In genomic region chr12:29104495-29104894, GRCh38 we compare ENCODE assay signal across 16 cellular contexts. TPM values are rescaled to one million over a fixed set of nuclear protein-coding genes. Genes with fewer than 3 reads are reported as not detected.
A peak's percentile ranks its signal among the peaks of the same experiment; 100 is the strongest.
DNase-seq lines count a peak whose midpoint lies in the region; ATAC-seq and TF ChIP-seq lines count a peak whose summit lies in the region.
"Had no signal": no experiment of that assay in that cellular context is flagged by ENCODE, and none has a peak within 500 bp of the region (broad histone marks: within the 10 kb centered on the region; RNA-seq: fewer than 3 reads in every experiment).

No MANE protein-coding gene starts in this region.

- intact Hi-C loops in CD4-positive, alpha-beta T cell (cut with DNase I, micrococcal nuclease): loop anchor here (5.0 to 10.0 kb wide), 2 partner anchors 278 to 1590 kb away; partner anchors contain the start of genes ERGIC2 (in 1 of the 2) and IPO8 (in 1 of the 2)
- intact Hi-C loops in colonic mucosa (cut with DNase I) (no loop called here), prostate gland (cut with DNase I) (no loop called here)

- CTCF ChIA-PET in CD4-positive, alpha-beta T cell (lab: Charles Lee): interaction anchor here (1.5 kb wide), 1 partner anchor 47 kb away, joined by 3 read pairs; no protein-coding TSS in a partner anchor
- CTCF ChIA-PET in T-cell (lab: Charles Lee): no interaction called here

- H2AFZ ChIP-seq in ACC112 (ENCODE audit: low read length, unreplicated experiment): peak overlapping the region; percentile 73

- H3K27me3 Mint-ChIP-seq in CD4-positive, alpha-beta T cell: no peaks in the 10 kb centered on the region
- H3K27me3 Mint-ChIP-seq in T-cell: no peaks in the 10 kb centered on the region

- no peaks in the 10 kb centered on the region for H3K36me3 ChIP-seq in ACC112 (ENCODE audit: insufficient read depth, low read length)
- no peaks in the 10 kb centered on the region for H3K36me3 ChIP-seq in colonic mucosa
- H3K36me3 ChIP-seq in prostate gland: no peaks in the 10 kb centered on the region
- H3K36me3 ChIP-seq: BE2C, esophagus muscularis mucosa, heart right ventricle, thoracic aorta had no signal

- DNase-seq in CD4-positive, alpha-beta T cell: no peak
- DNase-seq in T-cell: no peak
- no peak for DNase-seq in colonic mucosa
- no peak for DNase-seq in prostate gland (ENCODE audit: low spot score)
- no peak for DNase-seq in hippocampal formation (lab: John Stamatoyannopoulos, UW)
- DNase-seq in medulla oblongata (ENCODE audit: extremely low spot score): no peak
- DNase-seq: BE2C, EL, heart right ventricle, NCI-H2081 treated with DMSO at 0.1 percent for 48 hours, NCI-H748 treated with DMSO at 0.1 percent for 48 hours, RPMI8226 had no signal

- peak overlapping the region; percentile 95 for H3K27ac Mint-ChIP-seq in CD4-positive, alpha-beta T cell
- H3K27ac Mint-ChIP-seq in T-cell: peak overlapping the region; percentile 97 to 99

- no peak overlapping the region for H3K9ac ChIP-seq in colonic mucosa (ENCODE audit: low read depth in 2 of 2, low read length in 2 of 2)

- no peaks in the 10 kb centered on the region for H3K4me1 ChIP-seq in ACC112 (ENCODE audit: control insufficient read depth, insufficient read depth, low read length, unreplicated experiment)
- H3K4me1 ChIP-seq in colonic mucosa: no peaks in the 10 kb centered on the region
- H3K4me1 ChIP-seq in prostate gland (replicated peaks): no peaks in the 10 kb centered on the region
- H3K4me1 ChIP-seq: BE2C, esophagus muscularis mucosa had no signal

- peak overlapping the region; percentile 63 for H3K4me3 Mint-ChIP-seq in CD4-positive, alpha-beta T cell
- peak overlapping the region in 2 of 3 donors; percentile 67 to 71 for H3K4me3 Mint-ChIP-seq in T-cell

- H3K4me3 ChIP-seq in ACC112 (ENCODE audit: low read depth, low read length) (no peak overlapping the region), colonic mucosa (no peak overlapping the region), prostate gland (no peak overlapping the region)
- H3K4me3 ChIP-seq: esophagus muscularis mucosa, thoracic aorta had no signal

- H3K79me2 ChIP-seq in ACC112 (ENCODE audit: control insufficient read depth, insufficient read depth, low read length, unreplicated experiment): no peaks in the 10 kb centered on the region

- POLR2A ChIA-PET in CD4-positive, alpha-beta T cell (lab: Charles Lee): interaction anchor here (0.9 to 2.2 kb wide), 4 partner anchors 23 to 914 kb away, joined by 3 to 7 read pairs (median 3); partner anchors contain the start of gene ERGIC2
- POLR2A ChIA-PET in T-cell (lab: Charles Lee): no interaction called here

- peaks cover 8% of the 10 kb centered on the region for H3K9me3 Mint-ChIP-seq in CD4-positive, alpha-beta T cell
- peaks cover 2 to 10% (median 4%) of the 10 kb centered on the region in 3 donors for H3K9me3 Mint-ChIP-seq in T-cell

- no peak for TF ChIP-seq POLR2A in prostate gland (IDR thresholded peaks at IDR 0.05)

- no peaks in the 10 kb centered on the region for H3K27me3 ChIP-seq in ACC112 (ENCODE audit: insufficient read depth, low read length)
- no peaks in the 10 kb centered on the region for H3K27me3 ChIP-seq in CD4-positive, alpha-beta T cell (ENCODE audit: control insufficient read depth, insufficient read depth, low read length)
- H3K27me3 ChIP-seq in colonic mucosa: no peaks in the 10 kb centered on the region
- no peaks in the 10 kb centered on the region for H3K27me3 ChIP-seq in prostate gland (replicated peaks; ENCODE audit: insufficient read depth)
- H3K27me3 ChIP-seq: BE2C, esophagus muscularis mucosa, heart right ventricle had no signal

- H3K27ac ChIP-seq in ACC112 (ENCODE audit: low read depth, low read length) (no peak overlapping the region), colonic mucosa (peak overlapping the region; percentile 0), prostate gland (no peak overlapping the region)
- peak overlapping the region; percentile 66 for H3K27ac ChIP-seq in CD4-positive, alpha-beta T cell (ENCODE audit: low read depth, low read length)
- H3K27ac ChIP-seq: esophagus muscularis mucosa, thoracic aorta had no signal

- ATAC-seq in CD4-positive, alpha-beta T cell (ENCODE audit: poor library complexity): peak; percentile 8
- ATAC-seq in T-cell (replicated peaks in 1 of 4): peak in 3 of 4 experiments; percentile 7 to 30 (median 16)
- no peak for ATAC-seq in GM19397 (IDR thresholded peaks at IDR 0.05; ENCODE audit: unreplicated experiment)
- ATAC-seq: heart right ventricle had no signal

- no peak for TF ChIP-seq CTCF in CD4-positive, alpha-beta T cell (IDR thresholded peaks at IDR 0.05)
- TF ChIP-seq CTCF in colonic mucosa (IDR thresholded peaks at IDR 0.05): no peak
- TF ChIP-seq CTCF in prostate gland (IDR thresholded peaks at IDR 0.05): no peak

- WGBS in prostate gland: 74% methylated on average over 3 of the region's 3 CpGs

- peaks cover 37% of the 10 kb centered on the region for H3K4me1 Mint-ChIP-seq in CD4-positive, alpha-beta T cell (ENCODE audit: low read depth)
- H3K4me1 Mint-ChIP-seq in T-cell: peaks cover 36 to 46% (median 42%) of the 10 kb centered on the region in 3 donors

- no peaks in the 10 kb centered on the region for H3K36me3 Mint-ChIP-seq in CD4-positive, alpha-beta T cell (ENCODE audit: low read depth)
- peaks cover 3% of the 10 kb centered on the region for H3K36me3 Mint-ChIP-seq in T-cell

- no peaks in the 10 kb centered on the region for H3K9me3 ChIP-seq in CD4-positive, alpha-beta T cell (ENCODE audit: control insufficient read depth, low read length)
- H3K9me3 ChIP-seq in colonic mucosa (no peaks in the 10 kb centered on the region), prostate gland (no peaks in the 10 kb centered on the region)
- H3K9me3 ChIP-seq: BE2C, esophagus muscularis mucosa, thoracic aorta had no signal

RNA-seq across cellular contexts. Expression of gene FAR2, which starts 44.6 kb away (rescaled TPM):
- 1 to 10 TPM in 1 of 2 experiments, under 1 TPM in 1; 0.53 to 1.6 TPM for total RNA-seq in CD4-positive, alpha-beta T cell
- total RNA-seq in T-cell: 1 to 10 TPM; 2.2 to 6.8 (median 4.9) TPM
- total RNA-seq in colonic mucosa: 10 to 100 TPM; 67.4 to 83.6 TPM
- 1 to 10 TPM; 3.1 to 7.2 TPM for total RNA-seq in prostate gland

Comparison
In these comparisons a context has a peak if more than half of its experiments do, and no peak if none do; other contexts are left out.
1. H3K27ac ChIP-seq: peak in CD4-positive, alpha-beta T cell (single experiment) and colonic mucosa (single experiment); none in ACC112 (single experiment) and prostate gland (0 of 2).
2. RNA of gene FAR2, which starts 44.6 kb away (total RNA-seq): 67.4 to 83.6 TPM in colonic mucosa; 3.1 to 7.2 TPM in prostate gland, 2.2 to 6.8 TPM in T-cell and 0.53 to 1.6 TPM in CD4-positive, alpha-beta T cell; every median in the first group is over 4 times any median in the second.
3. intact Hi-C loops: an anchor here in CD4-positive, alpha-beta T cell (5.0 to 10.0 kb wide); none called in colonic mucosa and prostate gland.